10 cellular contexts compared by ENCODE assay signal in genomic region chr12:51971679-51972423, GRCh38. TPM values are rescaled to one million over a fixed set of nuclear protein-coding genes. Genes with fewer than 3 reads are reported as not detected.
DNase-seq lines count a peak whose midpoint lies in the region; ATAC-seq and TF ChIP-seq lines count a peak whose summit lies in the region.
"Had no signal": no experiment of that assay in that cellular context is flagged by ENCODE, and none has a peak within 500 bp of the region (broad histone marks: within the 10 kb centered on the region; RNA-seq: fewer than 3 reads in every experiment).

No MANE protein-coding gene starts in this region.

- H3K4me3 ChIP-seq in right atrium auricular region, result no peak overlapping the region

- no peak for TF ChIP-seq CTCF in CD4-positive, alpha-beta T cell (IDR thresholded peaks at IDR 0.05)
- no peak for TF ChIP-seq CTCF in right atrium auricular region (IDR thresholded peaks at IDR 0.05)

- H3K36me3 Mint-ChIP-seq in CD4-positive, alpha-beta T cell (ENCODE audit: low read depth), result peaks cover 16% of the 10 kb centered on the region
- peaks cover 6% of the 10 kb centered on the region for H3K36me3 Mint-ChIP-seq in activated T-helper 2 cell treated with anti-CD3 and anti-CD28 coated beads, Interferon-gamma antibody, Interleukin-2, Interleukin-4, amounts not matched to agents 10 μg/mL and 5 μg/mL and 100 μg/mL, durations not matched to agents 14 hours and 24 hours and 36 hours (ENCODE audit: low read depth)
- peaks cover 7% of the 10 kb centered on the region for H3K36me3 Mint-ChIP-seq in memory B cell

- POLR2A ChIA-PET in CD4-positive, alpha-beta T cell (lab: Charles Lee), result interaction anchor here (0.9 to 3.2 kb wide), 3 partner anchors 10 to 61 kb away, joined by 3 to 19 read pairs (median 9); partner anchors contain the start of gene ACVR1B

- no peaks in the 10 kb centered on the region for H3K27me3 Mint-ChIP-seq in CD4-positive, alpha-beta T cell
- H3K27me3 Mint-ChIP-seq in activated T-helper 2 cell treated with anti-CD3 and anti-CD28 coated beads, Interferon-gamma antibody, Interleukin-2, Interleukin-4, amounts not matched to agents 10 μg/mL and 5 μg/mL and 100 μg/mL, durations not matched to agents 14 hours and 24 hours and 36 hours (ENCODE audit: low read depth), result peaks cover 47% of the 10 kb centered on the region
- peaks cover 4% of the 10 kb centered on the region for H3K27me3 Mint-ChIP-seq in memory B cell

- no peaks in the 10 kb centered on the region for H3K27me3 ChIP-seq in CD4-positive, alpha-beta T cell (ENCODE audit: control insufficient read depth, insufficient read depth, low read length)
- no peaks in the 10 kb centered on the region for H3K27me3 ChIP-seq in right atrium auricular region
- H3K27me3 ChIP-seq: heart left ventricle had no signal

- peak overlapping the region; percentile 67 for H3K27ac Mint-ChIP-seq in CD4-positive, alpha-beta T cell
- peak overlapping the region; percentile 59 for H3K27ac Mint-ChIP-seq in activated T-helper 2 cell treated with anti-CD3 and anti-CD28 coated beads, Interferon-gamma antibody, Interleukin-2, Interleukin-4, amounts not matched to agents 10 μg/mL and 5 μg/mL and 100 μg/mL, durations not matched to agents 14 hours and 24 hours and 36 hours
- H3K27ac Mint-ChIP-seq in memory B cell, result no peak overlapping the region

- CTCF ChIA-PET in CD4-positive, alpha-beta T cell (lab: Charles Lee), result interaction anchor here (1.0 to 3.5 kb wide), 5 partner anchors 9 to 54 kb away, joined by 3 to 17 read pairs (median 4); no protein-coding TSS in a partner anchor

- intact Hi-C loops in CD4-positive, alpha-beta T cell (cut with DNase I, micrococcal nuclease), result loop anchor here in 1 of 2 experiments (1.0 kb wide), 1 partner anchor 8 kb away; no protein-coding TSS in a partner anchor
- intact Hi-C loops in activated T-helper 2 cell treated with anti-CD3 and anti-CD28 coated beads, Interferon-gamma antibody, Interleukin-2, Interleukin-4, amounts not matched to agents 10 μg/mL and 5 μg/mL and 100 μg/mL, durations not matched to agents 14 hours and 24 hours and 36 hours (cut with micrococcal nuclease), result loop anchor here (1.0 to 5.0 kb wide), 5 partner anchors 21 to 603 kb away; partner anchors contain the start of gene ACVR1B

- H3K9me3 Mint-ChIP-seq in CD4-positive, alpha-beta T cell, result no peaks in the 10 kb centered on the region
- no peaks in the 10 kb centered on the region for H3K9me3 Mint-ChIP-seq in activated T-helper 2 cell treated with anti-CD3 and anti-CD28 coated beads, Interferon-gamma antibody, Interleukin-2, Interleukin-4, amounts not matched to agents 10 μg/mL and 5 μg/mL and 100 μg/mL, durations not matched to agents 14 hours and 24 hours and 36 hours
- H3K9me3 Mint-ChIP-seq in memory B cell, result no peaks in the 10 kb centered on the region

- peak overlapping the region; percentile 72 for H3K4me3 Mint-ChIP-seq in CD4-positive, alpha-beta T cell
- H3K4me3 Mint-ChIP-seq in activated T-helper 2 cell treated with anti-CD3 and anti-CD28 coated beads, Interferon-gamma antibody, Interleukin-2, Interleukin-4, amounts not matched to agents 10 μg/mL and 5 μg/mL and 100 μg/mL, durations not matched to agents 14 hours and 24 hours and 36 hours (ENCODE audit: low read depth), result peak overlapping the region; percentile 70
- peak overlapping the region; percentile 1 for H3K4me3 Mint-ChIP-seq in memory B cell

- no peaks in the 10 kb centered on the region for H3K9me3 ChIP-seq in CD4-positive, alpha-beta T cell (ENCODE audit: control insufficient read depth, low read length)
- H3K9me3 ChIP-seq in right atrium auricular region, result no peaks in the 10 kb centered on the region
- H3K9me3 ChIP-seq: heart left ventricle had no signal

- H3K4me1 ChIP-seq in right atrium auricular region, result peaks cover 6 to 29% of the 10 kb centered on the region in 2 donors

- ATAC-seq in CD4-positive, alpha-beta T cell (ENCODE audit: poor library complexity), result no peak
- ATAC-seq in GM21786 (IDR thresholded peaks at IDR 0.05; ENCODE audit: unreplicated experiment), result peak; percentile 42
- ATAC-seq in memory B cell (ENCODE audit: low read depth), result peak; percentile 43

- peak overlapping the region; percentile 58 for H3K27ac ChIP-seq in CD4-positive, alpha-beta T cell (ENCODE audit: low read depth, low read length)
- H3K27ac ChIP-seq in caudate nucleus (ENCODE audit: low read depth, low read length), result no peak overlapping the region
- peak overlapping the region in 1 of 2 donors; percentile 17 for H3K27ac ChIP-seq in right atrium auricular region
- H3K27ac ChIP-seq: VCaP had no signal

- peaks cover 18% of the 10 kb centered on the region for H3K36me3 ChIP-seq in right atrium auricular region

- DNase-seq in CD4-positive, alpha-beta T cell, result no peak
- DNase-seq in activated T-helper 2 cell treated with anti-CD3 and anti-CD28 coated beads, Interferon-gamma antibody, Interleukin-2, Interleukin-4, amounts not matched to agents 10 μg/mL and 5 μg/mL and 100 μg/mL, durations not matched to agents 14 hours and 24 hours and 36 hours (ENCODE audit: low spot score), result no peak
- no peak for DNase-seq in memory B cell (ENCODE audit: low spot score in 2 of 2)
- no peak for DNase-seq in caudate nucleus (lab: John Stamatoyannopoulos, UW)
- no peak for DNase-seq in right atrium auricular region (ENCODE audit: low spot score)
- DNase-seq in NCI-H1092 (lab: John Stamatoyannopoulos, UW), result no peak
- no peak for DNase-seq in stimulated activated CD8-positive, alpha-beta memory T cell treated with anti-CD3 and anti-CD28 coated beads, Interleukin-4, amount 100 ng/mL, for 48 hours

- peaks cover 80% of the 10 kb centered on the region for H3K4me1 Mint-ChIP-seq in CD4-positive, alpha-beta T cell (ENCODE audit: low read depth)
- peaks cover 65% of the 10 kb centered on the region for H3K4me1 Mint-ChIP-seq in activated T-helper 2 cell treated with anti-CD3 and anti-CD28 coated beads, Interferon-gamma antibody, Interleukin-2, Interleukin-4, amounts not matched to agents 10 μg/mL and 5 μg/mL and 100 μg/mL, durations not matched to agents 14 hours and 24 hours and 36 hours (ENCODE audit: low read depth)
- peaks cover 34% of the 10 kb centered on the region for H3K4me1 Mint-ChIP-seq in memory B cell

RNA-seq across cellular contexts. Expression of gene ACVR1B, which starts 20.4 kb away (rescaled TPM):
- 10 to 100 TPM; 14.2 to 14.5 TPM for total RNA-seq in CD4-positive, alpha-beta T cell
- 2.4 and 2.5 TPM in 2 replicates for total RNA-seq in activated T-helper 2 cell treated with anti-CD3 and anti-CD28 coated beads, Interferon-gamma antibody, Interleukin-2, Interleukin-4, amounts not matched to agents 10 μg/mL and 5 μg/mL and 100 μg/mL, durations not matched to agents 14 hours and 24 hours and 36 hours
- total RNA-seq in right atrium auricular region, result 10 to 100 TPM in 1 of 2 donors, 1 to 10 TPM in 1; 8.2 to 12.5 TPM

RNA-seq across cellular contexts. Expression of gene TAMALIN, which starts 34.9 kb away (rescaled TPM):
- total RNA-seq in CD4-positive, alpha-beta T cell, result 100 to 1,000 TPM; 495 to 525 TPM
- total RNA-seq in activated T-helper 2 cell treated with anti-CD3 and anti-CD28 coated beads, Interferon-gamma antibody, Interleukin-2, Interleukin-4, amounts not matched to agents 10 μg/mL and 5 μg/mL and 100 μg/mL, durations not matched to agents 14 hours and 24 hours and 36 hours, result 6.0 and 6.1 TPM in 2 replicates
- total RNA-seq in right atrium auricular region, result 10 to 100 TPM; 17.6 to 23.2 TPM

Comparison
In these comparisons a context has a peak if more than half of its experiments do, and no peak if none do; other contexts are left out.
1. H3K4me3 Mint-ChIP-seq: peak in every context shown above with its lines; median percentile 72 in CD4-positive, alpha-beta T cell; 70 in activated T-helper 2 cell treated with anti-CD3 and anti-CD28 coated beads, Interferon-gamma antibody, Interleukin-2, Interleukin-4, amounts not matched to agents 10 μg/mL and 5 μg/mL and 100 μg/mL, durations not matched to agents 14 hours and 24 hours and 36 hours; 1 in memory B cell.
2. RNA of gene TAMALIN, which starts 34.9 kb away (total RNA-seq): 495 to 525 TPM in CD4-positive, alpha-beta T cell; 17.6 to 23.2 TPM in right atrium auricular region and 6.0 to 6.1 TPM in activated T-helper 2 cell treated with anti-CD3 and anti-CD28 coated beads, Interferon-gamma antibody, Interleukin-2, Interleukin-4, amounts not matched to agents 10 μg/mL and 5 μg/mL and 100 μg/mL, durations not matched to agents 14 hours and 24 hours and 36 hours; every median in the first group is over 10 times any median in the second.